Comparison of ENCODE assay signal across 1 cellular context in genomic region chr10:22651276-22651980, GRCh38.
TF ChIP-seq lines count a peak whose summit lies in the region.

No MANE protein-coding gene starts in this region.

TF ChIP-seq in GM12878, 131 proteins besides CTCF, POLR2A, EP300 and RAD21 (continued from another document):
- 0 out of 2 replicates have a peak, but pooled peaks have one; percentile 20 for TF ChIP-seq ZNF687 (IDR thresholded peaks at IDR 0.05)
- no peak for TF ChIP-seq BACH1 (IDR thresholded peaks at IDR 0.05; ENCODE audit: borderline replicate concordance)
- peak; percentile 48; the same call in 1 of the 2 replicates for TF ChIP-seq IKZF1 (conservative IDR thresholded peaks at IDR 0.05)
- TF ChIP-seq ETV6 (conservative IDR thresholded peaks at IDR 0.05 in 1 of 2, IDR thresholded peaks at IDR 0.05 in 1 of 2; ENCODE audit: borderline replicate concordance in 1 of 2, low read depth in 1 of 2): peak in 1 of 2 experiments; percentile 11; a peak in 1 of 4 replicates
- TF ChIP-seq DPF2 (IDR thresholded peaks at IDR 0.05): peak; percentile 36; the same call in 1 of the 2 replicates
TF ChIP-seq in GM12878: peak in this region for 6.
